ENCODE assay signal across 8 cellular contexts in the genomic region with DNA sequence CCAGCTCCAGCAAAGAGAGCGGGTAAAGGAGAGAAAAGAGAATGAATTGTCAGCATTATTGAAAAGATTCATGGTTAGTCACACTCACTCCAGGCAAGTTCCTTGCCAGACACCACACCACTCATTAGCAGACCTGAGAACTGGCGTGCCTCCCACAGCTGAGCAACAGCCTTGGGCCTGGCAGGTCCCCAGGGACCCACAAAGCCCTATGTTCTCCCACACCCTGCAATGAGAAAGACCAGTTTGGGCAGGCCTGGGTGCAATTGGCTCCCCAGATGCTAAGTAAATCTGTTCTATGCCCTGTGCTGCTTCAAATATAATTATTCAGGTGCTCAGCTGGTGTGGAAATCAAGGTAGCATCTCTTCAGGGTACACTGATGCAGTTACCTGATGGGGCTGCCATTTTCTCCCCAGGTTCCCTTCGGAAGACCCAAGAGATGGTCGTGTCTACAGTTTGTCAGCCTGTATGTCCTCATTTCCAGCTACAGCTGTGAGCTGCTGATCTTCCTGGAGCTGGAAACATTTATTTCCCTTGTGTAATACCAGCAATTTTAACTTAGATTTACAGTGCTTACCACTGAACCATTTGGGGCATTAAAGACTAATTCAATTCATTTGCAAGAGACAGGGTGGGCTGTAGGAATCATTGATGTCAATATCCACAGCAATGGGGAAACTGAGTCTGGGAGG.
A peak's percentile ranks its signal among the peaks of the same experiment; 100 is the strongest.
DNase-seq lines count a peak whose midpoint lies in the region; ATAC-seq and TF ChIP-seq lines count a peak whose summit lies in the region.

No MANE protein-coding gene starts in this region.

- 88% methylated on average over 4 of the region's 4 CpGs for WGBS in hepatocyte (ENCODE audit: low lambda C conversion rate, missing lambda C conversion rate)

- no peak overlapping the region for H3K9ac ChIP-seq in SK-N-MC (ENCODE audit: insufficient read length)

- H3K27ac ChIP-seq in SK-N-MC: no peak overlapping the region
- H3K27ac ChIP-seq in hepatocyte: peak overlapping the region; percentile 76
- H3K27ac ChIP-seq in substantia nigra (ENCODE audit: low read depth, low read length, poor library complexity, severe bottlenecking): no peak overlapping the region

- H3K27me3 ChIP-seq in hepatocyte: no peaks in the 10 kb centered on the region

- H3K4me3 ChIP-seq in AG10803 (ENCODE audit: low read length): no peak overlapping the region
- H3K4me3 ChIP-seq in SK-N-MC: peak overlapping the region; percentile 39
- H3K4me3 ChIP-seq in hepatocyte: no peak overlapping the region

- ATAC-seq in GM18870 (IDR thresholded peaks at IDR 0.05; ENCODE audit: unreplicated experiment) (peak; percentile 84), HG03103 (IDR thresholded peaks at IDR 0.05; ENCODE audit: low read depth, unreplicated experiment) (peak; percentile 89)

- no peak for TF ChIP-seq CTCF in AG10803 (conservative IDR thresholded peaks at IDR 0.05; ENCODE audit: low read length)
- TF ChIP-seq CTCF in hepatocyte (IDR thresholded peaks at IDR 0.05; ENCODE audit: poor library complexity): no peak

- no peak overlapping the region for H3K4me2 ChIP-seq in hepatocyte

- H3K9me3 ChIP-seq in SK-N-MC (ENCODE audit: low read depth, low read length) (no peaks in the 10 kb centered on the region), hepatocyte (ENCODE audit: low read depth) (no peaks in the 10 kb centered on the region)

- H3K36me3 ChIP-seq in SK-N-MC (ENCODE audit: insufficient read depth, low read length) (no peaks in the 10 kb centered on the region), hepatocyte (replicated peaks; ENCODE audit: insufficient read depth, low read depth) (no peaks in the 10 kb centered on the region)

- DNase-seq in AG10803 (ENCODE audit: low read depth): peak; percentile 89
- peak; percentile 44 for DNase-seq in SK-N-MC (ENCODE audit: low read depth, low spot score)
- no peak for DNase-seq in hepatocyte (ENCODE audit: low spot score)
- peak in 25 of 49 donors; percentile 2 to 67 (median 21) for DNase-seq in substantia nigra (lab: John Stamatoyannopoulos, UW)
- DNase-seq in SHP77 (lab: John Stamatoyannopoulos, UW): no peak
- DNase-seq in central memory CD4-positive, alpha-beta T cell: no peak

- H2AFZ ChIP-seq in hepatocyte: no peak overlapping the region

- H3K4me1 ChIP-seq in hepatocyte (ENCODE audit: insufficient read depth): peaks cover 20% of the 10 kb centered on the region

- no peaks in the 10 kb centered on the region for H4K20me1 ChIP-seq in hepatocyte (ENCODE audit: insufficient read depth, poor library complexity, severe bottlenecking)

- no peaks in the 10 kb centered on the region for H3K9me2 ChIP-seq in hepatocyte (replicated peaks; ENCODE audit: insufficient read depth)

- no peaks in the 10 kb centered on the region for H3K79me2 ChIP-seq in hepatocyte

Comparison
In these comparisons a context has a peak if more than half of its experiments do, and no peak if none do; other contexts are left out.
1. DNase-seq: peak in AG10803 (single experiment), SK-N-MC (single experiment) and substantia nigra (25 of 49); none in hepatocyte (single experiment), SHP77 (0 of 2) and central memory CD4-positive, alpha-beta T cell (single experiment).